In genomic region chr4:7327341-7327885, GRCh38 we compare ENCODE assay signal across 24 cellular contexts.
DNase-seq lines count a peak whose midpoint lies in the region; ATAC-seq and TF ChIP-seq lines count a peak whose summit lies in the region.
"Had no signal": no experiment of that assay in that cellular context is flagged by ENCODE, and none has a peak within 500 bp of the region (broad histone marks: within the 10 kb centered on the region; RNA-seq: fewer than 3 reads in every experiment).

No MANE protein-coding gene starts in this region.

- H3K27me3 Mint-ChIP-seq in nephron (ENCODE audit: low read depth), result peaks cover 8% of the 10 kb centered on the region
- H3K27me3 Mint-ChIP-seq: activated CD4-positive, alpha-beta memory T cell treated with anti-CD3 and anti-CD28 coated beads, Interleukin-2, amount 10 ng/mL, durations not matched to agents 7 days and 5 days; activated naive CD4-positive, alpha-beta T cell treated with anti-CD3 and anti-CD28 coated beads, Interleukin-2, amount 10 ng/mL, durations not matched to agents 7 days and 5 days had no signal

- TF ChIP-seq CTCF in left ventricle myocardium inferior (IDR thresholded peaks at IDR 0.05; ENCODE audit: borderline replicate concordance), result no peak
- no peak for TF ChIP-seq CTCF in nephron (IDR thresholded peaks at IDR 0.05; ENCODE audit: unreplicated experiment in 3 of 3)
- no peak for TF ChIP-seq CTCF in upper lobe of right lung (IDR thresholded peaks at IDR 0.05)

- H3K27me3 ChIP-seq in left ventricle myocardium inferior (ENCODE audit: low read depth), result peaks cover 18% of the 10 kb centered on the region
- H3K27me3 ChIP-seq in upper lobe of right lung, result no peaks in the 10 kb centered on the region
- H3K27me3 ChIP-seq: adrenal gland, ovary had no signal

- peak; percentile 29 for DNase-seq in Right ventricle myocardium superior
- no peak for DNase-seq in left ventricle myocardium inferior
- no peak for DNase-seq in caudate nucleus (lab: John Stamatoyannopoulos, UW)
- DNase-seq in upper lobe of right lung, result peak; percentile 55
- DNase-seq in KG1 (lab: John Stamatoyannopoulos, UW), result no peak
- DNase-seq in activated naive CD4-positive, alpha-beta T cell (lab: John Stamatoyannopoulos, UW), result no peak
- DNase-seq: activated CD4-positive, alpha-beta memory T cell treated with anti-CD3 and anti-CD28 coated beads, Interleukin-2, amount 10 ng/mL, durations not matched to agents 7 days and 5 days; activated CD8-positive, alpha-beta memory T cell treated with anti-CD3 and anti-CD28 coated beads, Interleukin-2, amount 50 U/mL, for 4 hours; activated naive CD4-positive, alpha-beta T cell treated with anti-CD3 and anti-CD28 coated beads, Interleukin-2, amount 10 ng/mL, durations not matched to agents 7 days and 5 days; CD4-positive, alpha-beta T cell; effector CD4-positive, alpha-beta T cell; immature natural killer cell; naive thymus-derived CD4-positive, alpha-beta T cell; NCI-H1930; NCI-H510A treated with DMSO at 0.1 percent for 48 hours; SHP77 treated with DMSO at 0.1 percent for 48 hours; stimulated activated CD4-positive, alpha-beta T cell treated with anti-CD3 and anti-CD28 coated beads, Interleukin-1b, Interleukin-23, amount 100 ng/mL, for 48 hours; stimulated activated naive CD4-positive, alpha-beta T cell treated with Interleukin-2 at 50 U/mL for 16 hours had no signal

- H3K4me1 ChIP-seq in left ventricle myocardium inferior (peaks cover 13% of the 10 kb centered on the region), upper lobe of right lung (peaks cover 5% of the 10 kb centered on the region)
- H3K4me1 ChIP-seq: adrenal gland had no signal

- no peak overlapping the region for H3K4me3 ChIP-seq in left ventricle myocardium inferior
- no peak overlapping the region for H3K4me3 ChIP-seq in upper lobe of right lung
- H3K4me3 ChIP-seq: adrenal gland, ovary, smooth muscle cell, thoracic aorta had no signal

- H3K4me3 Mint-ChIP-seq in nephron, result no peak overlapping the region
- H3K4me3 Mint-ChIP-seq: activated CD4-positive, alpha-beta memory T cell treated with anti-CD3 and anti-CD28 coated beads, Interleukin-2, amount 10 ng/mL, durations not matched to agents 7 days and 5 days; activated naive CD4-positive, alpha-beta T cell treated with anti-CD3 and anti-CD28 coated beads, Interleukin-2, amount 10 ng/mL, durations not matched to agents 7 days and 5 days; CD4-positive, alpha-beta T cell; naive thymus-derived CD4-positive, alpha-beta T cell had no signal

- ATAC-seq in Right ventricle myocardium superior (ENCODE audit: poor library complexity), result no peak
- ATAC-seq in upper lobe of right lung, result no peak
- ATAC-seq in GM21381 (IDR thresholded peaks at IDR 0.05; ENCODE audit: unreplicated experiment), result no peak
- ATAC-seq: naive thymus-derived CD4-positive, alpha-beta T cell had no signal

- H3K9me3 ChIP-seq in left ventricle myocardium inferior (replicated peaks) (no peaks in the 10 kb centered on the region), upper lobe of right lung (no peaks in the 10 kb centered on the region)
- H3K9me3 ChIP-seq: adrenal gland, ovary, thoracic aorta had no signal

- H3K27ac ChIP-seq in left ventricle myocardium inferior (replicated peaks), result no peak overlapping the region
- H3K27ac ChIP-seq in caudate nucleus (ENCODE audit: low read depth, low read length), result peak overlapping the region; percentile 50
- no peak overlapping the region for H3K27ac ChIP-seq in upper lobe of right lung
- H3K27ac ChIP-seq: ovary, thoracic aorta had no signal

- peaks cover 53% of the 10 kb centered on the region for H3K4me1 Mint-ChIP-seq in nephron
- H3K4me1 Mint-ChIP-seq: activated CD4-positive, alpha-beta memory T cell treated with anti-CD3 and anti-CD28 coated beads, Interleukin-2, amount 10 ng/mL, durations not matched to agents 7 days and 5 days; activated naive CD4-positive, alpha-beta T cell treated with anti-CD3 and anti-CD28 coated beads, Interleukin-2, amount 10 ng/mL, durations not matched to agents 7 days and 5 days had no signal

- peak overlapping the region in 2 of 3 experiments; percentile 11 to 20 for H3K27ac Mint-ChIP-seq in nephron
- H3K27ac Mint-ChIP-seq: activated CD4-positive, alpha-beta memory T cell treated with anti-CD3 and anti-CD28 coated beads, Interleukin-2, amount 10 ng/mL, durations not matched to agents 7 days and 5 days; activated naive CD4-positive, alpha-beta T cell treated with anti-CD3 and anti-CD28 coated beads, Interleukin-2, amount 10 ng/mL, durations not matched to agents 7 days and 5 days; CD4-positive, alpha-beta T cell; immature natural killer cell; naive thymus-derived CD4-positive, alpha-beta T cell had no signal

- intact Hi-C loops in Right ventricle myocardium superior (cut with DNase I), result no loop called here
- intact Hi-C loops in left ventricle myocardium inferior (cut with micrococcal nuclease), result no loop called here
- intact Hi-C loops in upper lobe of right lung (cut with DNase I), result no loop called here

- H3K36me3 Mint-ChIP-seq in nephron (ENCODE audit: low read depth), result no peaks in the 10 kb centered on the region
- H3K36me3 Mint-ChIP-seq: activated naive CD4-positive, alpha-beta T cell treated with anti-CD3 and anti-CD28 coated beads, Interleukin-2, amount 10 ng/mL, durations not matched to agents 7 days and 5 days; immature natural killer cell; naive thymus-derived CD4-positive, alpha-beta T cell had no signal

- H3K36me3 ChIP-seq in left ventricle myocardium inferior (no peaks in the 10 kb centered on the region), upper lobe of right lung (no peaks in the 10 kb centered on the region)
- H3K36me3 ChIP-seq: adrenal gland, ovary, thoracic aorta had no signal

- H3K9me3 Mint-ChIP-seq in nephron, result no peaks in the 10 kb centered on the region
- H3K9me3 Mint-ChIP-seq: activated CD4-positive, alpha-beta memory T cell treated with anti-CD3 and anti-CD28 coated beads, Interleukin-2, amount 10 ng/mL, durations not matched to agents 7 days and 5 days; activated naive CD4-positive, alpha-beta T cell treated with anti-CD3 and anti-CD28 coated beads, Interleukin-2, amount 10 ng/mL, durations not matched to agents 7 days and 5 days; CD4-positive, alpha-beta T cell; immature natural killer cell had no signal

Comparison
In these comparisons a context has a peak if more than half of its experiments do, and no peak if none do; other contexts are left out.
1. DNase-seq: peak in Right ventricle myocardium superior (single experiment) and upper lobe of right lung (single experiment); none in left ventricle myocardium inferior (single experiment), caudate nucleus (0 of 61), KG1 (single experiment) and activated naive CD4-positive, alpha-beta T cell (0 of 4).